17 cellular contexts compared by ENCODE assay signal in genomic region chr4:114116861-114117260, GRCh38.
"Had no signal": no experiment of that assay in that cellular context is flagged by ENCODE, and none has a peak within 500 bp of the region (broad histone marks: within the 10 kb centered on the region; RNA-seq: fewer than 3 reads in every experiment).

No MANE protein-coding gene starts in this region.

- H3K36me3 ChIP-seq: gastrocnemius medialis, heart right ventricle, ovary, stomach, thoracic aorta, transverse colon had no signal

- H3K27me3 ChIP-seq: gastrocnemius medialis, heart right ventricle, ovary, stomach, transverse colon had no signal

- ATAC-seq: esophagus mucosa; gastrocnemius medialis; heart right ventricle; left lobe of liver; naive thymus-derived CD8-positive, alpha-beta T cell; right cardiac atrium had no signal

- H3K4me1 ChIP-seq: gastrocnemius medialis, heart right ventricle, stomach, transverse colon had no signal

- H3K9me3 ChIP-seq: gastrocnemius medialis, heart right ventricle, ovary, stomach, thoracic aorta, transverse colon had no signal

- DNase-seq: effector memory CD4-positive, alpha-beta T cell; gastrocnemius medialis; heart right ventricle; hypothalamus; kidney glomerular epithelial cell; mammary epithelial cell; naive thymus-derived CD8-positive, alpha-beta T cell; ovary; right cardiac atrium; small intestine; stimulated activated CD4-positive, alpha-beta T cell treated with anti-CD3 and anti-CD28 coated beads, Interleukin-12 subunit alpha, Interleukin-12 subunit beta, amount 100 ng/mL, for 4 hours; stimulated activated naive CD4-positive, alpha-beta T cell; stomach; transverse colon had no signal

- H3K4me3 ChIP-seq: gastrocnemius medialis, heart right ventricle, ovary, stomach, thoracic aorta, transverse colon had no signal

- H3K27ac ChIP-seq: gastrocnemius medialis, heart right ventricle, ovary, stomach, thoracic aorta, transverse colon had no signal
